In genomic region chr4:100059467-100059866, GRCh38 we compare ENCODE assay signal across 30 cellular contexts.
"Had no signal": no experiment of that assay in that cellular context is flagged by ENCODE, and none has a peak within 500 bp of the region (broad histone marks: within the 10 kb centered on the region; RNA-seq: fewer than 3 reads in every experiment).

No MANE protein-coding gene starts in this region.

- H3K27me3 ChIP-seq: adrenal gland, body of pancreas, colonic mucosa, esophagus squamous epithelium, gastroesophageal sphincter had no signal

- ATAC-seq: activated CD4-positive, CD25-positive, alpha-beta regulatory T cell treated with anti-CD3 and anti-CD28 coated beads, Interleukin-2, amount 50 U/mL, for 24 hours; activated CD8-positive, alpha-beta T cell treated with anti-CD3 and anti-CD28 coated beads for 36 hours; activated naive CD8-positive, alpha-beta T cell treated with anti-CD3 and anti-CD28 coated beads, Interleukin-2, amount 50 U/mL, for 24 hours; activated T-cell treated with anti-CD3 and anti-CD28 coated beads, Interleukin-2, amount 50 U/mL, for 4 hours; activated T-helper 17 cell treated with anti-CD3 and anti-CD28 coated beads, Interleukin-2, amount 50 U/mL, for 72 hours; body of pancreas; gastroesophageal sphincter had no signal

- DNase-seq: activated B cell treated with CpG ODN at 0.5 μM for 24 hours; activated CD4-positive, alpha-beta T cell treated with anti-CD3 and anti-CD28 coated beads for 48 hours; activated CD4-positive, alpha-beta T cell treated with anti-CD3 and anti-CD28 coated beads, Interleukin-2, amount 50 U/mL, for 1 hour; activated CD4-positive, alpha-beta T cell treated with anti-CD3 and anti-CD28 coated beads, Interleukin-2, amount 50 U/mL, for 48 hours; activated CD8-positive, alpha-beta memory T cell treated with anti-CD3 and anti-CD28 coated beads for 24 hours; activated CD8-positive, alpha-beta T cell treated with anti-CD3 and anti-CD28 coated beads for 36 hours; activated effector memory CD4-positive, alpha-beta T cell treated with Interleukin-2 at 50 U/mL for 16 hours; activated naive CD4-positive, alpha-beta T cell treated with anti-CD3 and anti-CD28 coated beads for 36 hours; activated naive CD8-positive, alpha-beta T cell treated with anti-CD3 and anti-CD28 coated beads for 36 hours; activated naive CD8-positive, alpha-beta T cell treated with anti-CD3 and anti-CD28 coated beads, Interleukin-2, amount 50 U/mL, for 24 hours; activated T-cell treated with anti-CD3 and anti-CD28 coated beads, Interleukin-2, amount 50 U/mL, for 4 hours; adrenal gland; amygdala; aorta; body of pancreas; caudate nucleus; colonic mucosa; effector CD8-positive, alpha-beta T cell; esophagus squamous epithelium; foreskin melanocyte; head of caudate nucleus; hippocampal formation; T-helper 9 cell; WERI-Rb-1 had no signal

- H3K27ac ChIP-seq: adrenal gland, body of pancreas, colonic mucosa, epithelial cell of prostate, esophagus squamous epithelium, gastroesophageal sphincter, WERI-Rb-1 had no signal

- FAIRE-seq: endometrium, endothelial cell of umbilical vein had no signal

- H3K36me3 ChIP-seq: adrenal gland, colonic mucosa, esophagus squamous epithelium, gastroesophageal sphincter, WERI-Rb-1 had no signal

- H3K9me3 ChIP-seq: adrenal gland, body of pancreas, colonic mucosa, esophagus squamous epithelium, gastroesophageal sphincter had no signal

- H3K4me1 ChIP-seq: body of pancreas, colonic mucosa, esophagus squamous epithelium, gastroesophageal sphincter had no signal

- H3K4me3 ChIP-seq: adrenal gland, body of pancreas, colonic mucosa, esophagus squamous epithelium, gastroesophageal sphincter had no signal
